Comparison of ENCODE assay signal across 5 cellular contexts in genomic region chr6:117781550-117781949, GRCh38.
"Had no signal": no experiment of that assay in that cellular context is flagged by ENCODE, and none has a peak within 500 bp of the region (broad histone marks: within the 10 kb centered on the region; RNA-seq: fewer than 3 reads in every experiment).

No MANE protein-coding gene starts in this region.

- H3K27ac ChIP-seq: HL-60 had no signal

- DNase-seq: IMR-90, KBM-7 had no signal

- H3K4me3 ChIP-seq: K562 had no signal

- ATAC-seq: HepG2, K562 had no signal
